Comparison of ENCODE assay signal across 8 cellular contexts in the genomic region with DNA sequence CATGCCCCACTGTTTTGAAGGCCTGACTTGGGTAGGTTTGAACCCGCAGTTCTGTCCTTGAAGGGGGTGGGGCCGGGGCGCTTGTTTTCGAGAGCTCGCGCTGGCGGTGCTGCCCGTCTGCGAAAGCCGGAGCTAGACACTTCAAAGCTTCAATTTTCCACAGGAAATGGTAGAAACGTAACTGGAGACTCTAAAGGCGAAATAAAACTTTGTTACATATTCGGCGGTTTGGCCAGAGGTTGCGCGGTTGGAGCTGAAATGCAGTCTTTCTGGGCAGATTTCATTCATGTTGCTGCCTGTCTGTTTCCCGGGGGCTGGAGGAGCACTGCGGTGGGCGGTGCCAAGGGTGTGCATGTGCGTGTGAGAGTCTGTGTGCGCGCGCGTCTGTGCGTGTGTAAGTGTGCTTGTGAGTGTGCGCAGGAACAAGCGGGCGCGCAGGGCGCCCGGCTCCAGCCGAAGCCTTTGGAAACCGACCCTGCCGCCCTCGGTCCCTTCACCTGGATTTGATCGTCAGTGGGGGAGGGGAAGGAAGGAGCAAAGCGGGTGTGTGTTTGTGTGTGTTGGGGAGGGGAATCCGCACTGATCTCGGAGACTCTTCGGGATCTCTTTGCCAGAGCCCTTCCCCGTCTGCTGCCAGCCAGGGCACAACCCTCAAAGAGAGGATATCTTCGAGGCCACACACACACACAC.
DNase-seq lines count a peak whose midpoint lies in the region; ATAC-seq, FAIRE-seq and TF ChIP-seq lines count a peak whose summit lies in the region.

No MANE protein-coding gene starts in this region.

- no peak overlapping the region for H3K9ac ChIP-seq in skeletal muscle satellite cell (ENCODE audit: low read depth, low read length)

- H3K4me2 ChIP-seq in skeletal muscle satellite cell (ENCODE audit: low read length), result peak overlapping the region; percentile 95

- peak overlapping the region; percentile 93 for H3K4me3 ChIP-seq in CD8-positive, alpha-beta memory T cell (ENCODE audit: low read length)
- H3K4me3 ChIP-seq in heart left ventricle (peak overlapping the region in 11 of 12 donors; percentile 2 to 67 (median 52)), skeletal muscle satellite cell (ENCODE audit: low read length) (peak overlapping the region; percentile 62)

- intact Hi-C loops in heart left ventricle (cut with DNase I), result loop anchor here in 1 of 10 donors (10.0 kb wide), 1 partner anchor 284 kb away; no protein-coding TSS in a partner anchor

- no peaks in the 10 kb centered on the region for H3K36me3 ChIP-seq in CD8-positive, alpha-beta memory T cell (ENCODE audit: insufficient read depth, low read length)
- H3K36me3 ChIP-seq in heart left ventricle (no peaks in the 10 kb centered on the region), skeletal muscle satellite cell (ENCODE audit: insufficient read depth, low read length) (no peaks in the 10 kb centered on the region)

- TF ChIP-seq POLR2A in heart left ventricle (IDR thresholded peaks at IDR 0.05), result no peak
- no peak for TF ChIP-seq POLR2A in GM12892 (IDR thresholded peaks at IDR 0.05; ENCODE audit: low read depth, low read length)

- FAIRE-seq in GM12892 (lab: Jason Lieb, UNC), result no peak
- FAIRE-seq in D721Med (lab: Jason Lieb, UNC), result no peak

- H3K27ac Mint-ChIP-seq in CD8-positive, alpha-beta memory T cell, result peak overlapping the region; percentile 77 to 98 (median 96)

- H3K27me3 ChIP-seq in CD8-positive, alpha-beta memory T cell (ENCODE audit: insufficient read depth, low read length, poor library complexity, severe bottlenecking), result no peaks in the 10 kb centered on the region
- H3K27me3 ChIP-seq in heart left ventricle (peaks cover 7 to 72% (median 28%) of the 10 kb centered on the region in 9 donors), skeletal muscle satellite cell (ENCODE audit: control insufficient read depth, insufficient read depth, low read length) (peaks cover 68% of the 10 kb centered on the region)

- TF ChIP-seq CTCF in heart left ventricle (IDR thresholded peaks at IDR 0.05) (no peak), D721Med (IDR thresholded peaks at IDR 0.05; ENCODE audit: insufficient read depth, missing control alignments) (no peak)

- CTCF ChIA-PET in CD8-positive, alpha-beta memory T cell (lab: Charles Lee), result interaction anchor here (1.1 to 4.9 kb wide), 3 partner anchors 35 to 82 kb away, joined by 3 to 26 read pairs (median 4); no protein-coding TSS in a partner anchor

- H3K27me3 Mint-ChIP-seq in CD8-positive, alpha-beta memory T cell, result peaks cover 10 to 11% of the 10 kb centered on the region in 2 donors

- peak; percentile 42 to 94 (median 78) for DNase-seq in CD8-positive, alpha-beta memory T cell
- peak; percentile 69 for DNase-seq in NCI-H748 treated with DMSO at 0.1 percent for 48 hours (lab: John Stamatoyannopoulos, UW)
- DNase-seq in activated effector memory CD4-positive, alpha-beta T cell treated with anti-CD3 and anti-CD28 coated beads, Interleukin-2, amount 50 U/mL, for 16 hours, result peak; percentile 85
- peak in 2 of 5 donors; percentile 38 to 66 for DNase-seq in heart left ventricle
- no peak for DNase-seq in T1000 (lab: John Stamatoyannopoulos, UW)
- no peak for DNase-seq in GM12892 (ENCODE audit: insufficient read length)
- DNase-seq in D721Med (ENCODE audit: insufficient read length, low spot score), result no peak

- H3K4me1 Mint-ChIP-seq in CD8-positive, alpha-beta memory T cell, result peaks cover 42 to 59% (median 56%) of the 10 kb centered on the region in 3 donors

- H3K27ac ChIP-seq in CD8-positive, alpha-beta memory T cell (ENCODE audit: low read depth, low read length), result peak overlapping the region; percentile 53
- H3K27ac ChIP-seq in heart left ventricle, result peak overlapping the region in 1 of 12 donors; percentile 23

- H3K9me3 ChIP-seq in CD8-positive, alpha-beta memory T cell (ENCODE audit: low read length), result no peaks in the 10 kb centered on the region
- H3K9me3 ChIP-seq in heart left ventricle (no peaks in the 10 kb centered on the region), skeletal muscle satellite cell (replicated peaks; ENCODE audit: low read length) (no peaks in the 10 kb centered on the region)

- peaks cover 0 to 10% (median 0%) of the 10 kb centered on the region in 3 donors for H3K36me3 Mint-ChIP-seq in CD8-positive, alpha-beta memory T cell

- POLR2A ChIA-PET in CD8-positive, alpha-beta memory T cell (lab: Charles Lee), result interaction anchor here (2.7 kb wide), 1 partner anchor 51 kb away, joined by 20 read pairs; no protein-coding TSS in a partner anchor

- H3K9me3 Mint-ChIP-seq in CD8-positive, alpha-beta memory T cell, result no peaks in the 10 kb centered on the region

- no peak for ATAC-seq in heart left ventricle

- peak overlapping the region; percentile 85 to 96 (median 91) for H3K4me3 Mint-ChIP-seq in CD8-positive, alpha-beta memory T cell

- peaks cover 26% of the 10 kb centered on the region for H3K4me1 ChIP-seq in CD8-positive, alpha-beta memory T cell (ENCODE audit: insufficient read depth, low read length)
- H3K4me1 ChIP-seq in heart left ventricle, result peaks cover 0 to 47% (median 14%) of the 10 kb centered on the region in 12 donors
- H3K4me1 ChIP-seq in skeletal muscle satellite cell (ENCODE audit: control insufficient read depth, insufficient read depth, low read length), result peaks cover 30% of the 10 kb centered on the region

- 1 to 3% (median 1%) methylated on average over 32 to 42 of the region's 42 CpGs for WGBS in heart left ventricle, 4 donors

Comparison
In these comparisons a context has a peak if more than half of its experiments do, and no peak if none do; other contexts are left out.
1. DNase-seq: peak in CD8-positive, alpha-beta memory T cell (5 of 5), NCI-H748 treated with DMSO at 0.1 percent for 48 hours (single experiment) and activated effector memory CD4-positive, alpha-beta T cell treated with anti-CD3 and anti-CD28 coated beads, Interleukin-2, amount 50 U/mL, for 16 hours (single experiment); none in T1000 (single experiment), GM12892 (single experiment) and D721Med (single experiment).
2. Peak in every context shown above with its lines, with median percentiles within 50 percentile points of each other: H3K4me3 ChIP-seq.